Comparison of ENCODE assay signal across 9 cellular contexts in genomic region chr1:228108055-228108690, GRCh38. TPM values are rescaled to one million over a fixed set of nuclear protein-coding genes. Genes with fewer than 3 reads are reported as not detected.
DNase-seq lines count a peak whose midpoint lies in the region; ATAC-seq and TF ChIP-seq lines count a peak whose summit lies in the region.
"Had no signal": no experiment of that assay in that cellular context is flagged by ENCODE, and none has a peak within 500 bp of the region (broad histone marks: within the 10 kb centered on the region; RNA-seq: fewer than 3 reads in every experiment).

No MANE protein-coding gene starts in this region.

- H2BK15ac ChIP-seq in H9 (ENCODE audit: low read depth, low read length), result no peak overlapping the region

- H4K20me1 ChIP-seq in H9 (ENCODE audit: control insufficient read depth, insufficient read depth, insufficient read length) (no peaks in the 10 kb centered on the region), SU-DHL-6 (ENCODE audit: low read depth, low read length) (no peaks in the 10 kb centered on the region)

- peaks cover 19% of the 10 kb centered on the region for H3K27me3 Mint-ChIP-seq in H9 (ENCODE audit: low read depth)

- H2BK12ac ChIP-seq in H9 (ENCODE audit: insufficient read length, low read depth, low read length), result no peak overlapping the region

- TF ChIP-seq CTCF in H9 (conservative IDR thresholded peaks at IDR 0.05) (no peak), SU-DHL-6 (IDR thresholded peaks at IDR 0.05; ENCODE audit: insufficient read depth, low read length, poor library complexity, severe bottlenecking) (no peak), foreskin fibroblast (IDR thresholded peaks at IDR 0.05; ENCODE audit: low read depth, low read length) (no peak)

- H3K56ac ChIP-seq in H9 (ENCODE audit: insufficient read length, low read depth, low read length), result no peak overlapping the region

- H3K4me3 Mint-ChIP-seq in H9, result peak overlapping the region; percentile 88 to 95

- H3K27ac ChIP-seq in H9 (ENCODE audit: insufficient read length, low read depth, low read length) (no peak overlapping the region), SU-DHL-6 (ENCODE audit: low read depth, low read length) (no peak overlapping the region), skeletal muscle tissue (ENCODE audit: low read depth, low read length) (peak overlapping the region; percentile 83)

- no peak overlapping the region for H2BK5ac ChIP-seq in H9 (ENCODE audit: insufficient read length, low read length)

- H3K36me3 Mint-ChIP-seq in H9 (ENCODE audit: insufficient read depth in 1 of 3, low read depth in 3 of 3), result peaks cover 15 to 19% (median 16%) of the 10 kb centered on the region in 3 experiments; a peak in 6 of 7 replicates

- H4K5ac ChIP-seq in H9 (ENCODE audit: insufficient read length, low read depth, low read length), result no peak overlapping the region

- no peak overlapping the region for H2BK120ac ChIP-seq in H9 (ENCODE audit: low read depth, low read length, poor library complexity, severe bottlenecking)

- no peak overlapping the region for H3K14ac ChIP-seq in H9 (ENCODE audit: insufficient read depth, low read length)

- no peak for ATAC-seq in GM18867 (IDR thresholded peaks at IDR 0.05; ENCODE audit: unreplicated experiment)

- DNase-seq in H9 (no peak), foreskin fibroblast (no peak), DMS 273 (lab: John Stamatoyannopoulos, UW; ENCODE audit: unreplicated experiment) (no peak), NCI-H748 treated with DMSO at 0.1 percent for 48 hours (lab: John Stamatoyannopoulos, UW) (no peak)
- no peak for DNase-seq in effector CD4-positive, alpha-beta T cell
- DNase-seq: stimulated activated naive CD4-positive, alpha-beta T cell treated with Interleukin-2 at 50 U/mL for 16 hours had no signal

- H3T11ph ChIP-seq in H9 (ENCODE audit: low read length), result no peak overlapping the region

- WGBS in H9 (ENCODE audit: extremely low coverage, insufficient read length, low lambda C conversion rate), result no CpG with 5 or more reads among the region's 11 CpGs

- no peak overlapping the region for H3K23ac ChIP-seq in H9 (ENCODE audit: insufficient read length, low read depth, low read length)

- peaks cover 21 to 22% of the 10 kb centered on the region in 2 experiments for H3K4me1 Mint-ChIP-seq in H9

- H2AFZ ChIP-seq in H9 (ENCODE audit: low read length) (no peak overlapping the region), SU-DHL-6 (ENCODE audit: low read depth, low read length, severe bottlenecking) (no peak overlapping the region)

- H3K4me3 ChIP-seq in SU-DHL-6 (ENCODE audit: insufficient read depth, low read length, poor library complexity, severe bottlenecking), result peak overlapping the region; percentile 81
- peak overlapping the region; percentile 86 to 98 for H3K4me3 ChIP-seq in foreskin fibroblast (ENCODE audit: low read depth in 1 of 2, low read length in 2 of 2)
- peak overlapping the region; percentile 95 to 100 (median 98) for H3K4me3 ChIP-seq in skeletal muscle tissue (ENCODE audit: low read length in 3 of 3)

- no peak overlapping the region for H2AK5ac ChIP-seq in H9 (ENCODE audit: insufficient read length, low read length)

- H3K9me3 Mint-ChIP-seq in H9, result no peaks in the 10 kb centered on the region

- peaks cover 10% of the 10 kb centered on the region for H3K23me2 ChIP-seq in H9 (ENCODE audit: insufficient read length, low read depth, low read length, poor library complexity, severe bottlenecking)

- H4K8ac ChIP-seq in H9 (replicated peaks; ENCODE audit: insufficient read length, low read depth, low read length), result no peak overlapping the region

- H3K18ac ChIP-seq in H9 (ENCODE audit: insufficient read length, low read depth, low read length), result no peak overlapping the region

- H3K4me2 ChIP-seq in H9 (ENCODE audit: insufficient read depth, insufficient read length, low read length) (peak overlapping the region; percentile 87), SU-DHL-6 (ENCODE audit: low read depth, low read length, poor library complexity, severe bottlenecking) (peak overlapping the region; percentile 72)

- H3K79me1 ChIP-seq in H9 (ENCODE audit: insufficient read depth, low read depth, low read length, poor library complexity, severe bottlenecking), result peaks cover 3% of the 10 kb centered on the region

- peak overlapping the region; percentile 84 for H3K9ac ChIP-seq in H9 (ENCODE audit: extremely low read depth, insufficient read length, low read length)
- H3K9ac ChIP-seq in SU-DHL-6 (ENCODE audit: low read length), result peak overlapping the region; percentile 88
- peak overlapping the region; percentile 96 to 99 (median 97) for H3K9ac ChIP-seq in skeletal muscle tissue (ENCODE audit: low read depth in 1 of 3, low read length in 3 of 3)

- peak overlapping the region in 2 of 3 experiments; percentile 31 to 90; a peak in 3 of 7 replicates for H3K27ac Mint-ChIP-seq in H9

- no peak overlapping the region for H3K4ac ChIP-seq in H9 (ENCODE audit: low read depth, low read length)

- peaks cover 7% of the 10 kb centered on the region; the same call in 1 of the 2 replicates for H3F3A ChIP-seq in SU-DHL-6 (ENCODE audit: insufficient read depth)

- H3K27me3 ChIP-seq in H9 (ENCODE audit: insufficient read depth, low read length) (no peaks in the 10 kb centered on the region), SU-DHL-6 (ENCODE audit: low read length) (no peaks in the 10 kb centered on the region), skeletal muscle tissue (ENCODE audit: control insufficient read depth in 3 of 3, insufficient read depth in 3 of 3, low read length in 3 of 3) (no peaks in the 10 kb centered on the region)

- H3K4me1 ChIP-seq in H9 (ENCODE audit: insufficient read depth, low read length) (no peaks in the 10 kb centered on the region), skeletal muscle tissue (ENCODE audit: control insufficient read depth in 3 of 3, insufficient read depth in 3 of 3, low read length in 3 of 3) (peaks cover 36 to 45% (median 41%) of the 10 kb centered on the region in 3 donors)

- H4K91ac ChIP-seq in H9 (ENCODE audit: insufficient read length, low read depth, low read length), result no peak overlapping the region

- H3K9me2 ChIP-seq in SU-DHL-6 (replicated peaks; ENCODE audit: insufficient read depth, low read length), result no peaks in the 10 kb centered on the region

- H3K79me2 ChIP-seq in H9 (ENCODE audit: insufficient read depth, low read length) (no peaks in the 10 kb centered on the region), SU-DHL-6 (ENCODE audit: insufficient read depth, low read length) (peaks cover 13% of the 10 kb centered on the region; the same call in 1 of the 2 replicates)

- H2BK20ac ChIP-seq in H9 (ENCODE audit: low read depth, low read length, poor library complexity, severe bottlenecking), result no peak overlapping the region

- H3K9me3 ChIP-seq in H9 (ENCODE audit: control insufficient read depth, low read depth, low read length), result no peaks in the 10 kb centered on the region
- no peaks in the 10 kb centered on the region for H3K9me3 ChIP-seq in SU-DHL-6 (ENCODE audit: insufficient read depth, low read length)
- H3K9me3 ChIP-seq in skeletal muscle tissue (ENCODE audit: control insufficient read depth in 3 of 3, low read length in 3 of 3), result no peaks in the 10 kb centered on the region

- H3K36me3 ChIP-seq in SU-DHL-6 (ENCODE audit: low read length), result no peaks in the 10 kb centered on the region
- H3K36me3 ChIP-seq in skeletal muscle tissue (ENCODE audit: control insufficient read depth in 3 of 3, insufficient read depth in 3 of 3, low read length in 3 of 3), result peaks cover 16 to 22% (median 21%) of the 10 kb centered on the region in 3 donors

RNA-seq across cellular contexts. Expression of gene MRPL55, which starts 0.9 kb away (rescaled TPM):
- total RNA-seq in H9 (2021) (56.9 and 62.3 TPM in 2 replicates), skeletal muscle tissue (38.1 TPM)

RNA-seq across cellular contexts. Expression of gene C1orf35, which starts 5.0 kb away (rescaled TPM):
- total RNA-seq in H9 (2021) (31.0 and 31.3 TPM in 2 replicates), skeletal muscle tissue (4.7 TPM)

RNA-seq across cellular contexts. Expression of gene ARF1, which starts 25.7 kb away (rescaled TPM):
- total RNA-seq in H9 (2021) (258 and 279 TPM in 2 replicates), skeletal muscle tissue (101 TPM)

RNA-seq across cellular contexts. Expression of gene GUK1, which starts 31.9 kb away (rescaled TPM):
- 88.2 and 94.3 TPM in 2 replicates for total RNA-seq in H9 (2021)
- total RNA-seq in skeletal muscle tissue, result 165 TPM

RNA-seq across cellular contexts. Expression of gene GJC2, which starts 41.6 kb away (rescaled TPM):
- total RNA-seq in H9 (2021), result 1.4 and 1.6 TPM in 2 replicates
- 1.6 TPM for total RNA-seq in skeletal muscle tissue
